In genomic region chr5:34064656-34065055, GRCh38 we compare ENCODE assay signal across 33 cellular contexts. TPM values are rescaled to one million over a fixed set of nuclear protein-coding genes. Genes with fewer than 3 reads are reported as not detected.
DNase-seq lines count a peak whose midpoint lies in the region; ATAC-seq, FAIRE-seq and TF ChIP-seq lines count a peak whose summit lies in the region.
"Had no signal": no experiment of that assay in that cellular context is flagged by ENCODE, and none has a peak within 500 bp of the region (broad histone marks: within the 10 kb centered on the region; RNA-seq: fewer than 3 reads in every experiment).

No MANE protein-coding gene starts in this region.

- H3K79me2 ChIP-seq in K562 (ENCODE audit: control insufficient read depth, insufficient read depth, low read length): no peaks in the 10 kb centered on the region

- in situ Hi-C loops in K562 (cut with MboI): no loop called here

- H3K27me3 ChIP-seq in K562 (ENCODE audit: control insufficient read depth in 2 of 2, insufficient read depth in 2 of 2, low read length in 2 of 2): no peaks in the 10 kb centered on the region
- H3K27me3 ChIP-seq: BE2C; BLaER1; BLaER1 treated with 17β-estradiol and CSF1 and Interleukin-3, amounts not matched to agents 10 nM and 100 nM had no signal

- POLR2A ChIA-PET in HEK293 (lab: Yijun Ruan, JAX): interaction anchor here (1.3 kb wide), 1 partner anchor 56 kb away, joined by 3 read pairs; the partner anchor contains the start of gene AMACR
- POLR2A ChIA-PET in K562 (lab: Yijun Ruan, JAX): interaction anchor here (0.6 kb wide), 1 partner anchor 25 kb away, joined by 3 read pairs; no protein-coding TSS in a partner anchor
- POLR2A ChIA-PET in GM10248 (lab: Yijun Ruan, JAX): no interaction called here

- no peaks in the 10 kb centered on the region for H3K9me1 ChIP-seq in K562 (ENCODE audit: control insufficient read depth, insufficient read depth, low read length)

- TF ChIP-seq RAD21 in K562 (CRISPR knock-in tag; conservative IDR thresholded peaks at IDR 0.05 in 1 of 2, IDR thresholded peaks at IDR 0.05 in 1 of 2): no peak

- no peak for ATAC-seq in K562
- ATAC-seq: A549; CD8-positive, alpha-beta T cell had no signal

- H3K4me2 ChIP-seq in K562 (ENCODE audit: insufficient read depth, low read length): no peak overlapping the region
- H3K4me2 ChIP-seq: A549; BLaER1; BLaER1 treated with 17β-estradiol and CSF1 and Interleukin-3, amounts not matched to agents 10 nM and 100 nM had no signal

- no peak overlapping the region for H2AFZ ChIP-seq in K562 (ENCODE audit: low read depth, low read length)

- FAIRE-seq in K562 (lab: Jason Lieb, UNC): no peak
- FAIRE-seq: A204.1, A549, D721Med had no signal

- H3K27ac ChIP-seq in HEK293 (ENCODE audit: extremely low read depth, low read depth, low read length): no peak overlapping the region
- no peak overlapping the region for H3K27ac ChIP-seq in K562 (ENCODE audit: extremely low read depth, low read depth, low read length)
- H3K27ac ChIP-seq: 22Rv1; A549; BLaER1; BLaER1 treated with 17β-estradiol and CSF1 and Interleukin-3, amounts not matched to agents 10 nM and 100 nM; C4-2B had no signal

- intact Hi-C loops in K562 (cut with micrococcal nuclease): no loop called here

- no peaks in the 10 kb centered on the region for H4K20me1 ChIP-seq in K562 (replicated peaks; ENCODE audit: control insufficient read depth, insufficient read depth, low read length)
- H4K20me1 ChIP-seq: BLaER1; BLaER1 treated with 17β-estradiol and CSF1 and Interleukin-3, amounts not matched to agents 10 nM and 100 nM had no signal

- H3K36me3 ChIP-seq in HEK293 (ENCODE audit: control insufficient read depth in 2 of 2, insufficient read depth in 1 of 2, low read length in 2 of 2) (no peaks in the 10 kb centered on the region), K562 (ENCODE audit: control insufficient read depth, insufficient read depth, low read length) (no peaks in the 10 kb centered on the region)
- H3K36me3 ChIP-seq: BE2C had no signal

- CTCF ChIA-PET in HEK293 (lab: Yijun Ruan, JAX) (no interaction called here), K562 (lab: Yijun Ruan, JAX; ENCODE audit: low intra/inter-chr PET ratio) (no interaction called here), GM10248 (lab: Yijun Ruan, JAX) (no interaction called here)

- no TSS peak for BruUV-seq in K562 (replicated peaks; lab: Mats Ljungman, UMichigan)

- no peak overlapping the region for H3K9ac ChIP-seq in K562 (ENCODE audit: insufficient read depth in 1 of 2, low read depth in 2 of 2, low read length in 2 of 2)
- H3K9ac ChIP-seq: BLaER1; BLaER1 treated with 17β-estradiol and CSF1 and Interleukin-3, amounts not matched to agents 10 nM and 100 nM had no signal

- H3K4me3 ChIP-seq in HEK293 (ENCODE audit: low read depth, low read length) (no peak overlapping the region), K562 (no peak overlapping the region)
- H3K4me3 ChIP-seq: A549; BLaER1; BLaER1 treated with 17β-estradiol and CSF1 and Interleukin-3, amounts not matched to agents 10 nM and 100 nM had no signal

- no peak for TF ChIP-seq POLR2A in K562 (conservative IDR thresholded peaks at IDR 0.05)

- 49% methylated on average over 6 of the region's 6 CpGs for WGBS in K562 (ENCODE audit: insufficient coverage, low coverage, missing lambda C conversion rate)

- H3K4me1 ChIP-seq in HEK293 (ENCODE audit: control insufficient read depth, insufficient read depth, low read length) (no peaks in the 10 kb centered on the region), K562 (replicated peaks in 1 of 2; ENCODE audit: control insufficient read depth in 2 of 2, insufficient read depth in 2 of 2, low read length in 2 of 2) (no peaks in the 10 kb centered on the region)
- H3K4me1 ChIP-seq: A549; BE2C; BLaER1; BLaER1 treated with 17β-estradiol and CSF1 and Interleukin-3, amounts not matched to agents 10 nM and 100 nM; Caco-2 had no signal

- no peaks in the 10 kb centered on the region for H3K9me3 ChIP-seq in HEK293 (ENCODE audit: control insufficient read depth, insufficient read depth, low read depth, low read length)
- 0 out of 2 replicates have a peak, but pooled peaks cover 4% of the 10 kb centered on the region for H3K9me3 ChIP-seq in K562 (replicated peaks; ENCODE audit: control insufficient read depth, insufficient read depth, low read depth, low read length)
- H3K9me3 ChIP-seq: A549, BE2C had no signal

- no peak for TF ChIP-seq EP300 in K562 (IDR thresholded peaks at IDR 0.05; ENCODE audit: low read length)

- TF ChIP-seq CTCF in HEK293 (tag by site-specific recombination; IDR thresholded peaks at IDR 0.05) (no peak), K562 (IDR thresholded peaks at IDR 0.05 in 2 of 3, conservative IDR thresholded peaks at IDR 0.05 in 1 of 3; ENCODE audit: insufficient read depth in 2 of 3, low read depth in 1 of 3, low read length in 3 of 3) (no peak), GM10248 (IDR thresholded peaks at IDR 0.05; ENCODE audit: control extremely low read depth, extremely low read depth, low read depth, missing control alignments) (no peak)

- DNase-seq in K562 (ENCODE audit: extremely low read depth in 1 of 4, low spot score in 3 of 4) (no peak), GM10248 (ENCODE audit: extremely low spot score) (no peak), AG08396 (ENCODE audit: low spot score) (no peak)
- DNase-seq: 8988T; ACHN; AML-193; BE2C; C1 segment of cervical spinal cord; Caco-2; Calu3; CD4-positive, alpha-beta memory T cell; CD4-positive, alpha-beta T cell; CD4-positive, CD25-positive, alpha-beta regulatory T cell; CD8-positive, alpha-beta memory T cell; CD8-positive, alpha-beta T cell; COR-L47; DMS 273 treated with DMSO at 0.1 percent for 48 hours; DMS153; DMS53; DMS79; DMS79 treated with DMSO at 0.1 percent for 48 hours; DND-41; EL had no signal

TF ChIP-seq in HEK293, 187 proteins besides CTCF, POLR2A, EP300 and RAD21:
- peak; percentile 74 for TF ChIP-seq ZNF10 (tag by site-specific recombination; IDR thresholded peaks at IDR 0.05)
- no peak for TF ChIP-seq OVOL3 (tag by site-specific recombination; IDR thresholded peaks at IDR 0.05)

TF ChIP-seq in K562, 482 proteins besides CTCF, POLR2A, EP300 and RAD21:
- peak; percentile 75 for TF ChIP-seq ZNF134 (CRISPR knock-in tag; conservative IDR thresholded peaks at IDR 0.05)
- TF ChIP-seq KDM2B (CRISPR knock-in tag; IDR thresholded peaks at IDR 0.05): no peak
- no peak for TF ChIP-seq RUNX1 (IDR thresholded peaks at IDR 0.05; ENCODE audit: low read depth)
- TF ChIP-seq EGR1 (conservative IDR thresholded peaks at IDR 0.05): no peak
- no peak for TF ChIP-seq NCOA4 (IDR thresholded peaks at IDR 0.05; ENCODE audit: partially characterized antibody)
TF ChIP-seq in K562: peak in this region for 1.

RNA-seq across cellular contexts. Expression of gene C1QTNF3, which starts 21.6 kb away (rescaled TPM):
- total RNA-seq in K562 (2011; cell fraction: chromatin; rRNA removed; ENCODE audit: low replicate concordance): 3.7 and 5.2 TPM in 2 replicates
- 1.5 and 2.1 TPM in 2 replicates for total RNA-seq in K562 (2011; cell fraction: nucleolus; rRNA removed)
- 4.3 and 5.7 TPM in 2 replicates for total RNA-seq in K562 (2011; cell fraction: nucleoplasm; rRNA removed)
- total RNA-seq in K562 (2014; rRNA removed) (1.7 and 2.9 TPM in 2 replicates), K562 (2014; rRNA removed; fragmentation: Illumina TruSeq; extraction: Trizol) (1.8 and 2.4 TPM in 2 replicates), K562 (2015; rRNA removed; fragmentation: Illumina TruSeq; extraction: Trizol) (3.0 and 3.3 TPM in 2 replicates), K562 (2021) (0.96 and 1.8 TPM in 2 replicates)
- polyA plus RNA-seq in K562 (2011; rRNA removed) (1.9 and 3.0 TPM in 2 replicates), K562 (2014; fragmentation: Illumina TruSeq; extraction: Trizol) (1.9 and 2.3 TPM in 2 replicates), K562 (2014; fragmentation: Nextera tagmentation; extraction: Ambion mirVana) (under 1 TPM; 0.51 to 0.62 TPM), K562 (2014; rRNA removed) (2.0 and 2.4 TPM in 2 replicates)
- 0.30 and 1.3 TPM in 2 replicates for polyA plus RNA-seq in K562 (2011; cell fraction: cytosol; rRNA removed)
- 6.3 and 11.8 TPM in 2 replicates for polyA plus RNA-seq in K562 (2011; cell fraction: nucleus; rRNA removed)
- polyA plus RNA-seq in K562 (2012): 2.0 and 4.1 TPM in 2 replicates
- polyA minus RNA-seq in K562 (2011; rRNA and poly(A)+ RNA removed): 1.9 and 3.8 TPM in 2 replicates
- polyA minus RNA-seq in K562 (2011; cell fraction: cytosol; rRNA and poly(A)+ RNA removed): not detected in 2 replicates
- polyA minus RNA-seq in K562 (2011; cell fraction: nucleus; rRNA and poly(A)+ RNA removed): 2.3 and 3.7 TPM in 2 replicates
- total RNA-seq: A172 had no signal
- polyA plus RNA-seq: CD14-positive monocyte had no signal

RNA-seq across cellular contexts. Expression of gene AMACR, which starts 56.8 kb away (rescaled TPM):
- total RNA-seq in K562 (2011; cell fraction: chromatin; rRNA removed; ENCODE audit: low replicate concordance): 0.65 and 1.2 TPM in 2 replicates
- total RNA-seq in K562 (2011; cell fraction: nucleolus; rRNA removed): 0.66 and 1.3 TPM in 2 replicates
- 0.95 and 1.3 TPM in 2 replicates for total RNA-seq in K562 (2011; cell fraction: nucleoplasm; rRNA removed)
- 2.2 and 3.5 TPM in 2 replicates for total RNA-seq in K562 (2014; rRNA removed)
- 4.4 and 4.5 TPM in 2 replicates for total RNA-seq in K562 (2014; rRNA removed; fragmentation: Illumina TruSeq; extraction: Trizol)
- 2.1 and 4.0 TPM in 2 replicates for total RNA-seq in K562 (2015; rRNA removed; fragmentation: Illumina TruSeq; extraction: Trizol)
- 4.6 and 5.1 TPM in 2 replicates for total RNA-seq in K562 (2021)
- polyA plus RNA-seq in K562 (2011; rRNA removed): 3.9 and 4.2 TPM in 2 replicates
- polyA plus RNA-seq in K562 (2011; cell fraction: cytosol; rRNA removed): 2.5 and 3.8 TPM in 2 replicates
- 0.98 and 1.6 TPM in 2 replicates for polyA plus RNA-seq in K562 (2011; cell fraction: nucleus; rRNA removed)
- polyA plus RNA-seq in K562 (2012): 3.3 and 5.1 TPM in 2 replicates
- polyA plus RNA-seq in K562 (2014; fragmentation: Illumina TruSeq; extraction: Trizol): 3.5 and 3.8 TPM in 2 replicates
- under 1 TPM; 0.72 to 0.81 TPM for polyA plus RNA-seq in K562 (2014; fragmentation: Nextera tagmentation; extraction: Ambion mirVana)
- 4.1 and 5.0 TPM in 2 replicates for polyA plus RNA-seq in K562 (2014; rRNA removed)
- polyA minus RNA-seq in K562 (2011; rRNA and poly(A)+ RNA removed): 3.8 and 4.9 TPM in 2 replicates
- 1.3 and 3.0 TPM in 2 replicates for polyA minus RNA-seq in K562 (2011; cell fraction: cytosol; rRNA and poly(A)+ RNA removed)
- 1.5 and 1.8 TPM in 2 replicates for polyA minus RNA-seq in K562 (2011; cell fraction: nucleus; rRNA and poly(A)+ RNA removed)
